ENCODE assay signal across 1 cellular context in genomic region chr1:51284487-51284954, GRCh38.
A peak's percentile ranks its signal among the peaks of the same experiment; 100 is the strongest.
TF ChIP-seq lines count a peak whose summit lies in the region.

No MANE protein-coding gene starts in this region.

TF ChIP-seq in HepG2, 621 proteins besides CTCF, POLR2A, EP300 and RAD21:
- TF ChIP-seq NCOA2 (CRISPR knock-in tag; IDR thresholded peaks at IDR 0.05) = 0 out of 2 replicates have a peak, but pooled peaks have one; percentile 15
- TF ChIP-seq ZNF333 (CRISPR knock-in tag; IDR thresholded peaks at IDR 0.05; ENCODE audit: borderline replicate concordance) = no peak
- TF ChIP-seq ISL2 (CRISPR knock-in tag; IDR thresholded peaks at IDR 0.05) = 0 out of 2 replicates have a peak, but pooled peaks have one; percentile 32
- peak; percentile 30; the same call in 1 of the 2 replicates for TF ChIP-seq TCF7 (IDR thresholded peaks at IDR 0.05; ENCODE audit: low read depth)
